8 cellular contexts compared by ENCODE assay signal in genomic region chr19:10502524-10503001, GRCh38. TPM values are rescaled to one million over a fixed set of nuclear protein-coding genes. Genes with fewer than 3 reads are reported as not detected.
DNase-seq lines count a peak whose midpoint lies in the region; ATAC-seq and TF ChIP-seq lines count a peak whose summit lies in the region.

No MANE protein-coding gene starts in this region.

- intact Hi-C loops in right lobe of liver (cut with DNase I) = no loop called here

- H3K9me3 ChIP-seq in right lobe of liver = no peaks in the 10 kb centered on the region

- peaks cover 0 to 42% (median 20%) of the 10 kb centered on the region in 4 donors for H3K4me1 ChIP-seq in right lobe of liver

- no peaks in the 10 kb centered on the region for H3K27me3 ChIP-seq in right lobe of liver

- DNase-seq in CD1c-positive myeloid dendritic cell (ENCODE audit: extremely low spot score) (peak; percentile 94), NCI-H748 (lab: John Stamatoyannopoulos, UW; ENCODE audit: unreplicated experiment) (peak; percentile 90), dermis blood vessel endothelial cell (peak; percentile 95), right lobe of liver (peak; percentile 95 to 96 (median 96))
- DNase-seq in activated CD4-positive, alpha-beta T cell treated with anti-CD3 and anti-CD28 coated beads, Interleukin-2, amount 50 U/mL, for 4 hours = peak; percentile 81 to 85
- peak; percentile 91 for DNase-seq in stimulated activated CD4-positive, alpha-beta T cell treated with anti-CD3 and anti-CD28 coated beads, Interleukin-4, amount 100 ng/mL, for 1 hour

- ATAC-seq in GM19395 (IDR thresholded peaks at IDR 0.05; ENCODE audit: unreplicated experiment) = peak; percentile 74
- peak; percentile 47 for ATAC-seq in HG03558 (IDR thresholded peaks at IDR 0.05; ENCODE audit: extremely low read depth, unreplicated experiment)
- peak; percentile 78 to 89 (median 82) for ATAC-seq in right lobe of liver

- peak overlapping the region; percentile 98 to 99 (median 98) for H3K27ac ChIP-seq in right lobe of liver

- H3K36me3 ChIP-seq in right lobe of liver = peaks cover 0 to 11% (median 0%) of the 10 kb centered on the region in 4 donors

- TF ChIP-seq CTCF in right lobe of liver (IDR thresholded peaks at IDR 0.05) = peak in 1 of 4 donors; percentile 1

- peak; percentile 95 for TF ChIP-seq POLR2A in right lobe of liver (IDR thresholded peaks at IDR 0.05)

- no CpG with 5 or more reads among the region's 65 CpGs for WGBS in right lobe of liver (ENCODE audit: insufficient coverage, low coverage, low lambda C conversion rate, missing lambda C conversion rate)

- H3K4me3 ChIP-seq in right lobe of liver = peak overlapping the region; percentile 91 to 100 (median 92)

RNA-seq across cellular contexts. Expression of gene KEAP1, which starts 0.6 kb away (rescaled TPM):
- total RNA-seq in dermis blood vessel endothelial cell (125 and 147 TPM in 2 replicates), right lobe of liver (10 to 100 TPM; 36.7 to 60.7 (median 41.2) TPM)

RNA-seq across cellular contexts. Expression of gene S1PR5, which starts 14.7 kb away (rescaled TPM):
- total RNA-seq in dermis blood vessel endothelial cell (under 0.01 TPM in 1 of 2 replicates, not detected in the other), right lobe of liver (under 1 TPM in 5 of 6 experiments, not detected in 1; 0.20 to 0.43 (median 0.35) TPM)

RNA-seq across cellular contexts. Expression of gene ATG4D, which starts 41.1 kb away (rescaled TPM):
- 9.5 and 12.6 TPM in 2 replicates for total RNA-seq in dermis blood vessel endothelial cell
- total RNA-seq in right lobe of liver = 10 to 100 TPM in 4 of 6 experiments, 1 to 10 TPM in 2; 8.1 to 19.7 (median 11.8) TPM

Comparison
In these comparisons a context has a peak if more than half of its experiments do, and no peak if none do; other contexts are left out.
1. Peak in every context shown above with its lines: DNase-seq, ATAC-seq, H3K4me3 ChIP-seq and H3K27ac ChIP-seq.